ENCODE assay signal across 1 cellular context in the genomic region with DNA sequence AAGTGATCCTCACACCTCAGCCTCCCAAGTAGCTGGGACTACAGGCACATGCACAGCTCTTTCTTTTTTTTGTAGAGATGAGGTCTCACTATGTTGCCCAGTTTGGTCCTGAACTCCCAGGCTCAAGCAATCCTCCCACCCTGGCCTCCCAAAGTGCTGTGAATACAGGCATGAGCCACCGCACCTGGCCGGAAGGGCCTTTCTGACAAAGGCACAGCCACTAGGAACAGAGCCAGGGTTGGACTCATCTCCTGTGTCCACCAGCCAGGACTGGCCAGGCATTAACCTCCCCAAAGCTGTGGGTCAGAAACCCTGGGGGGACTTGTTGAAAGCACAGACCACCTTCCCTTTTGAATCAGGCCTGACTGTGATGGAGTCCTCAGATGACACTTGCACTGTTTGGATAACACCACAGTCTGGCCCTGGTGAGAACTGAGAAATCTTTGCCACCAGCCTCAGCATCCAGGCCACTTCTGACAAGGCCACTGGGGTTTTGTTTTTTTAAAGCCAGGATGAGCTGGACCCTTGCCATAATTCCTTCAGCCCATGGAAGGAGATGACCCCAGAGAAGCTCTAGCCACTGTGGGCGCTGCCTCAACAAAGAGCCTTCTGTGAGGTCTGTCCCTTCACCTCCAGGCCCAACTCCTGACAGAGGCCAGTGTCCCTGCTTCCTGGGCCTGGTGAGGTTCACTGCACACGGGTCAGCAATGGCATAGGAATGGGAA.
TF ChIP-seq lines count a peak whose summit lies in the region.

No MANE protein-coding gene starts in this region.

TF ChIP-seq in H1, 55 proteins besides CTCF, POLR2A, EP300 and RAD21:
- TF ChIP-seq CEBPB (IDR thresholded peaks at IDR 0.05; ENCODE audit: low read depth, low read length): no peak
- no peak for TF ChIP-seq BCL11A (IDR thresholded peaks at IDR 0.05; ENCODE audit: low read depth in 2 of 2, low read length in 2 of 2)
- TF ChIP-seq KDM4A (IDR thresholded peaks at IDR 0.05; ENCODE audit: low read depth, low read length, severe bottlenecking): no peak
- TF ChIP-seq, protein P1, sequence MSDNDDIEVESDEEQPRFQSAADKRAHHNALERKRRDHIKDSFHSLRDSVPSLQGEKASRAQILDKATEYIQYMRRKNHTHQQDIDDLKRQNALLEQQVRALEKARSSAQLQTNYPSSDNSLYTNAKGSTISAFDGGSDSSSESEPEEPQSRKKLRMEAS (IDR thresholded peaks at IDR 0.05): no peak
